ENCODE assay signal across 30 cellular contexts in the genomic region with DNA sequence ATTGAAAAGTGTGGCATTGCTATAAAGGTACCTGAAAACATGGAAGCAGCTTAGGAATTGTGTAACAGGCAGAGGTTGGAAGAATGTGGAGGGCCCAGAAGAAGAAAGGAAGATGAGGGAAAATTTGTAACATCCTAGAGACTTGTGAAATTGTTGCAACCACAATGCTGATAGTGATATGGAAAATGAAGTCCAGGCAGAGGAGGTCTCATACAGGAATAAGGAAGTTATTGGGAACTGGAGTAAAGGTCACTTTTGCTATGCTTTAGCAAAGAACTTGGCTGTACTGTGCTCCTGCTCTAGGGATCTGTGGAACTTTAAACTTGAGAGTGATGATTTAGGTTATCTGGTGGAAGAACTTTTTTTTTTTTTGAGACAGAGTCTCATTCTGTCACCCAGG.
"Had no signal": no experiment of that assay in that cellular context is flagged by ENCODE, and none has a peak within 500 bp of the region (broad histone marks: within the 10 kb centered on the region; RNA-seq: fewer than 3 reads in every experiment).

No MANE protein-coding gene starts in this region.

- H3K27ac ChIP-seq: body of pancreas, colonic mucosa, epithelial cell of prostate, esophagus squamous epithelium, foreskin keratinocyte, gastrocnemius medialis, heart left ventricle, VCaP had no signal

- H3K4me1 ChIP-seq: body of pancreas, colonic mucosa, esophagus squamous epithelium, foreskin keratinocyte, gastrocnemius medialis, heart left ventricle had no signal

- H3K4me3 ChIP-seq: body of pancreas, colonic mucosa, esophagus squamous epithelium, gastrocnemius medialis, heart left ventricle had no signal

- ATAC-seq: activated T-cell treated with anti-CD3 and anti-CD28 coated beads, Interleukin-2, amount 50 U/mL, for 72 hours; activated T-helper 17 cell treated with anti-CD3 and anti-CD28 coated beads, Interleukin-2, amount 50 U/mL, for 72 hours; body of pancreas; foreskin keratinocyte; gastrocnemius medialis; heart left ventricle; WTC11 had no signal

- H3K9me3 ChIP-seq: body of pancreas, colonic mucosa had no signal

- H3K27me3 ChIP-seq: body of pancreas, colonic mucosa, esophagus squamous epithelium, foreskin keratinocyte, gastrocnemius medialis, heart left ventricle had no signal

- DNase-seq: activated CD4-positive, alpha-beta memory T cell treated with anti-CD3 and anti-CD28 coated beads, Interleukin-2, amount 10 ng/mL, durations not matched to agents 7 days and 5 days; activated CD4-positive, alpha-beta T cell treated with anti-CD3 and anti-CD28 coated beads for 1 hour; activated CD4-positive, alpha-beta T cell treated with anti-CD3 and anti-CD28 coated beads for 4 hours; activated CD4-positive, alpha-beta T cell treated with anti-CD3 and anti-CD28 coated beads, Interleukin-2, amount 10 ng/mL, durations not matched to agents 7 days and 5 days; activated CD4-positive, alpha-beta T cell treated with anti-CD3 and anti-CD28 coated beads, Interleukin-2, amount 50 U/mL, for 4 hours; activated CD8-positive, alpha-beta memory T cell treated with anti-CD3 and anti-CD28 coated beads, Interleukin-2, amount 50 U/mL, for 48 hours; activated effector memory CD4-positive, alpha-beta T cell treated with Interleukin-2 at 50 U/mL for 16 hours; activated gamma-delta T cell treated with Interleukin-2 at 50 U/mL for 16 hours; activated naive CD4-positive, alpha-beta T cell treated with anti-CD3 and anti-CD28 coated beads, Interleukin-2, amount 50 U/mL, for 16 hours; activated naive CD4-positive, alpha-beta T cell treated with Interleukin-2 at 50 U/mL for 16 hours; activated T-cell treated with anti-CD3 and anti-CD28 coated beads for 4 hours; activated T-cell treated with anti-CD3 and anti-CD28 coated beads, Interleukin-2, amount 50 U/mL, for 24 hours; activated T-cell treated with anti-CD3 and anti-CD28 coated beads, Interleukin-2, amount 50 U/mL, for 72 hours; amygdala; aorta; body of pancreas; caudate nucleus; cerebellar nuclear complex; colonic mucosa; effector CD8-positive, alpha-beta T cell; esophagus squamous epithelium; foreskin keratinocyte; gastrocnemius medialis; glutamatergic neuron; heart left ventricle; T-helper 2 cell had no signal

- H3K36me3 ChIP-seq: colonic mucosa, gastrocnemius medialis had no signal
